8 cellular contexts compared by ENCODE assay signal in genomic region chr4:140373328-140374129, GRCh38. TPM values are rescaled to one million over a fixed set of nuclear protein-coding genes. Genes with fewer than 3 reads are reported as not detected.
DNase-seq lines count a peak whose midpoint lies in the region; ATAC-seq and FAIRE-seq lines count a peak whose summit lies in the region.

Gene SCOC (plus strand): TSS chr4:140373646. CDS start chr4:140379171, 5,525 bp downstream.

- peaks cover 21 to 40% (median 25%) of the 10 kb centered on the region in 3 donors for H3K4me1 Mint-ChIP-seq in naive B cell
- peaks cover 37% of the 10 kb centered on the region for H3K4me1 Mint-ChIP-seq in stimulated activated memory B cell treated with anti-CD40 and anti-IgM and Interleukin-4, amounts not matched to agents 10 μg/mL and 1 μg/mL and 100 μg/mL, for 72 hours

- FAIRE-seq in RCC 7860 (lab: Jason Lieb, UNC) = peak; percentile 96

- H3K27ac ChIP-seq in KOPT-K1 (ENCODE audit: low read depth, low read length, poor library complexity, severe bottlenecking) = peak within 1 kb of the TSS; percentile 62

- DNase-seq in DMS79 (lab: John Stamatoyannopoulos, UW) = peak; percentile 92
- peak; percentile 97 for DNase-seq in RCC 7860 (ENCODE audit: low spot score)
- DNase-seq in activated T-helper 1 cell treated with anti-CD3 and anti-CD28 coated beads, Interleukin-2, amount 50 U/mL, for 16 hours (ENCODE audit: low read depth in 1 of 2, low spot score in 1 of 2) = peak; percentile 90 to 94
- peak; percentile 99 for DNase-seq in fibroblast of gingiva (ENCODE audit: low read depth)
- DNase-seq in naive B cell = peak; percentile 97

- H3K36me3 ChIP-seq in KOPT-K1 (ENCODE audit: insufficient read depth, low read length) = no peaks in the 10 kb centered on the region

- no peaks in the 10 kb centered on the region for H3K27me3 Mint-ChIP-seq in naive B cell
- H3K27me3 Mint-ChIP-seq in stimulated activated memory B cell treated with anti-CD40 and anti-IgM and Interleukin-4, amounts not matched to agents 10 μg/mL and 1 μg/mL and 100 μg/mL, for 72 hours = no peaks in the 10 kb centered on the region

- H3K36me3 Mint-ChIP-seq in naive B cell = no peaks in the 10 kb centered on the region
- peaks cover 4% of the 10 kb centered on the region for H3K36me3 Mint-ChIP-seq in stimulated activated memory B cell treated with anti-CD40 and anti-IgM and Interleukin-4, amounts not matched to agents 10 μg/mL and 1 μg/mL and 100 μg/mL, for 72 hours

- H3K9me3 ChIP-seq in KOPT-K1 (ENCODE audit: insufficient read depth, low read length, poor library complexity, severe bottlenecking) = no peaks in the 10 kb centered on the region

- no peaks in the 10 kb centered on the region for H3K9me3 Mint-ChIP-seq in naive B cell
- no peaks in the 10 kb centered on the region for H3K9me3 Mint-ChIP-seq in stimulated activated memory B cell treated with anti-CD40 and anti-IgM and Interleukin-4, amounts not matched to agents 10 μg/mL and 1 μg/mL and 100 μg/mL, for 72 hours

- ATAC-seq in GM21786 (IDR thresholded peaks at IDR 0.05; ENCODE audit: unreplicated experiment) (peak; percentile 95), naive B cell (ENCODE audit: low read depth in 2 of 2) (peak; percentile 90 to 92)
- ATAC-seq in stimulated activated memory B cell treated with anti-CD40 and anti-IgM and Interleukin-4, amounts not matched to agents 10 μg/mL and 1 μg/mL and 100 μg/mL, for 72 hours = peak; percentile 99

- H3K27ac Mint-ChIP-seq in naive B cell = peak within 1 kb of the TSS in 3 of 6 donors; percentile 39 to 82 (median 63)
- no peak within 1 kb of the TSS for H3K27ac Mint-ChIP-seq in stimulated activated memory B cell treated with anti-CD40 and anti-IgM and Interleukin-4, amounts not matched to agents 10 μg/mL and 1 μg/mL and 100 μg/mL, for 72 hours

- peak within 1 kb of the TSS in 1 of 8 donors; percentile 38 for H3K4me3 Mint-ChIP-seq in naive B cell
- H3K4me3 Mint-ChIP-seq in stimulated activated memory B cell treated with anti-CD40 and anti-IgM and Interleukin-4, amounts not matched to agents 10 μg/mL and 1 μg/mL and 100 μg/mL, for 72 hours = no peak within 1 kb of the TSS

RNA-seq across cellular contexts. Expression of gene SCOC, which starts in this region (rescaled TPM):
- polyA plus RNA-seq in naive B cell (ENCODE audit: low read depth in 6 of 6) = 10 to 100 TPM; 27.4 to 47.7 (median 33.7) TPM

Comparison
In these comparisons a context has a peak if more than half of its experiments do, and no peak if none do; other contexts are left out.
1. Peak in every context shown above with its lines: DNase-seq, ATAC-seq and H3K27ac ChIP-seq.